Comparison of ENCODE assay signal across 8 cellular contexts in genomic region chr6:167826230-167827061, GRCh38. TPM values are rescaled to one million over a fixed set of nuclear protein-coding genes. Genes with fewer than 3 reads are reported as not detected.
A peak's percentile ranks its signal among the peaks of the same experiment; 100 is the strongest.
DNase-seq lines count a peak whose midpoint lies in the region; ATAC-seq and TF ChIP-seq lines count a peak whose summit lies in the region.

Gene AFDN (plus strand): TSS chr6:167826911. CDS start chr6:167827133, 222 bp downstream.

- peak; percentile 35 for TF ChIP-seq CTCF in psoas muscle (IDR thresholded peaks at IDR 0.05)

- peak; percentile 53 for DNase-seq in Daoy (ENCODE audit: low read depth)
- DNase-seq in HUDEP-2 (lab: John Stamatoyannopoulos, UW; ENCODE audit: unreplicated experiment in 76 of 76), result peak in 50 of 76 experiments; percentile 2 to 74 (median 38)
- DNase-seq in amygdala (lab: John Stamatoyannopoulos, UW), result peak in 45 of 56 donors; percentile 28 to 83 (median 66)
- peak; percentile 88 for DNase-seq in left ventricle myocardium superior
- peak; percentile 79 to 89 for DNase-seq in psoas muscle
- DNase-seq in KG1 (lab: John Stamatoyannopoulos, UW), result no peak

- no peaks in the 10 kb centered on the region for H3K9me3 ChIP-seq in psoas muscle

- H3K4me3 ChIP-seq in psoas muscle, result peak within 1 kb of the TSS; percentile 80

- H3K27me3 ChIP-seq in psoas muscle (ENCODE audit: insufficient read depth in 3 of 3, low read length in 2 of 3), result peaks cover 0 to 8% (median 0%) of the 10 kb centered on the region in 3 donors

- 0 to 1% (median 1%) methylated on average over 58 to 117 of the region's 123 CpGs for WGBS in psoas muscle, 3 donors

- intact Hi-C loops in T-helper 1 cell treated with Interleukin-12 subunit alpha and Interleukin-12 subunit beta and Interleukin-4 antibody, amounts not matched to agents 30 ng/mL and 1 ng/mL, for 36 hours (cut with micrococcal nuclease), result loop anchor here (1.0 to 10.0 kb wide), 8 partner anchors 72 to 1898 kb away; partner anchors contain the start of genes CEP43 and PHF10
- intact Hi-C loops in left ventricle myocardium superior (cut with micrococcal nuclease), result no loop called here
- intact Hi-C loops in psoas muscle (cut with DNase I), result no loop called here

- ATAC-seq in GM21423 (IDR thresholded peaks at IDR 0.05; ENCODE audit: unreplicated experiment) (peak; percentile 69), left ventricle myocardium superior (peak; percentile 92), psoas muscle (peak; percentile 92 to 94 (median 94))

- no peaks in the 10 kb centered on the region for H3K36me3 ChIP-seq in psoas muscle (ENCODE audit: insufficient read depth in 1 of 2, low read depth in 1 of 2)

- H3K4me1 ChIP-seq in psoas muscle, result peaks cover 6% of the 10 kb centered on the region

- H3K27ac ChIP-seq in psoas muscle, result peak within 1 kb of the TSS; percentile 63

RNA-seq across cellular contexts. Expression of gene AFDN, which starts in this region (rescaled TPM):
- 19.5 and 24.1 TPM in 2 replicates for total RNA-seq in Daoy (2014; rRNA removed; shearing (Covaris generic))
- 73.7 and 77.7 TPM in 2 replicates for total RNA-seq in T-helper 1 cell treated with Interleukin-12 subunit alpha and Interleukin-12 subunit beta and Interleukin-4 antibody, amounts not matched to agents 30 ng/mL and 1 ng/mL, for 36 hours
- total RNA-seq in left ventricle myocardium superior (52.6 TPM), psoas muscle (10 to 100 TPM; 32.9 to 35.6 (median 33.3) TPM)
- 10 to 100 TPM; 12.2 to 16.8 (median 14.6) TPM for polyA plus RNA-seq in psoas muscle
